Comparison of ENCODE assay signal across 13 cellular contexts in genomic region chr14:94112513-94113060, GRCh38. TPM values are rescaled to one million over a fixed set of nuclear protein-coding genes. Genes with fewer than 3 reads are reported as not detected.
DNase-seq lines count a peak whose midpoint lies in the region; ATAC-seq, FAIRE-seq and TF ChIP-seq lines count a peak whose summit lies in the region.
"Had no signal": no experiment of that assay in that cellular context is flagged by ENCODE, and none has a peak within 500 bp of the region (broad histone marks: within the 10 kb centered on the region; RNA-seq: fewer than 3 reads in every experiment).

No MANE protein-coding gene starts in this region.

- in situ Hi-C loops in HepG2 (cut with HindIII; ENCODE audit: extremely low pct_ligation_motif_present, low pct_unique_long_range_greater_than_20kb), result no loop called here

- no peak overlapping the region for H3K9ac ChIP-seq in HepG2 (ENCODE audit: insufficient read depth, low read depth, low read length)
- H3K9ac ChIP-seq: BLaER1 had no signal

- H3K27ac Mint-ChIP-seq in Calu3 (ENCODE audit: unreplicated experiment), result peak overlapping the region; percentile 60
- H3K27ac Mint-ChIP-seq: activated naive CD8-positive, alpha-beta T cell treated with anti-CD3 and anti-CD28 coated beads, Interleukin-2, amount 50 U/mL, for 24 hours had no signal

- peaks cover 30% of the 10 kb centered on the region for H3K27me3 Mint-ChIP-seq in Calu3 (ENCODE audit: unreplicated experiment)

- CTCF ChIA-PET in Calu3 (lab: Charles Lee), result no interaction called here
- CTCF ChIA-PET in HepG2 (lab: Yijun Ruan, JAX; ENCODE audit: low intra/inter-chr PET ratio, low total read pairs), result no interaction called here

- no peak overlapping the region for H3K4me2 ChIP-seq in HepG2 (ENCODE audit: low read depth, low read length)
- H3K4me2 ChIP-seq: BLaER1 had no signal

- H3K4me1 ChIP-seq in Peyer's patch (peaks cover 0 to 37% (median 3%) of the 10 kb centered on the region in 4 donors), gastroesophageal sphincter (peaks cover 0 to 32% (median 17%) of the 10 kb centered on the region in 3 donors), sigmoid colon (peaks cover 0 to 11% (median 0%) of the 10 kb centered on the region in 4 donors), HepG2 (ENCODE audit: insufficient read depth, low read length) (peaks cover 55% of the 10 kb centered on the region)

- no peaks in the 10 kb centered on the region for H4K20me1 ChIP-seq in HepG2 (ENCODE audit: insufficient read depth, low read length)
- H4K20me1 ChIP-seq: BLaER1 had no signal

- TF ChIP-seq CTCF in Calu3 (IDR thresholded peaks at IDR 0.05; ENCODE audit: unreplicated experiment) (no peak), Peyer's patch (IDR thresholded peaks at IDR 0.05) (no peak), gastroesophageal sphincter (IDR thresholded peaks at IDR 0.05) (no peak), sigmoid colon (IDR thresholded peaks at IDR 0.05) (no peak), HepG2 (CRISPR knock-in tag; IDR thresholded peaks at IDR 0.05) (no peak), dorsolateral prefrontal cortex (IDR thresholded peaks at IDR 0.05 in 54 of 56, conservative IDR thresholded peaks at IDR 0.05 in 2 of 56; ENCODE audit: low read depth in 1 of 56, partially characterized antibody in 56 of 56) (no peak)

- no peak for ATAC-seq in gastroesophageal sphincter
- no peak for ATAC-seq in HepG2
- no peak for ATAC-seq in GM19455 (IDR thresholded peaks at IDR 0.05; ENCODE audit: unreplicated experiment)
- ATAC-seq: activated naive CD8-positive, alpha-beta T cell treated with anti-CD3 and anti-CD28 coated beads, Interleukin-2, amount 50 U/mL, for 24 hours; SK-N-SH treated with all-trans-retinoic acid at 6 μM for 48 hours had no signal

- H3K9me3 Mint-ChIP-seq in Calu3 (ENCODE audit: low read depth, unreplicated experiment), result no peaks in the 10 kb centered on the region
- H3K9me3 Mint-ChIP-seq: activated naive CD8-positive, alpha-beta T cell treated with anti-CD3 and anti-CD28 coated beads, Interleukin-2, amount 50 U/mL, for 24 hours had no signal

- intact Hi-C loops in Calu3 (cut with micrococcal nuclease; ENCODE audit: unreplicated experiment), result no loop called here
- intact Hi-C loops in sigmoid colon (cut with DNase I), result no loop called here
- intact Hi-C loops in HepG2 (cut with micrococcal nuclease; ENCODE audit: unreplicated experiment), result no loop called here
- intact Hi-C loops in dorsolateral prefrontal cortex (cut with DNase I), result no loop called here

- no peak for TF ChIP-seq RAD21 in HepG2 (CRISPR knock-in tag; IDR thresholded peaks at IDR 0.05)

- TF ChIP-seq POLR2A in Peyer's patch (IDR thresholded peaks at IDR 0.05), result no peak
- TF ChIP-seq POLR2A in gastroesophageal sphincter (IDR thresholded peaks at IDR 0.05), result no peak
- no peak for TF ChIP-seq POLR2A in sigmoid colon (IDR thresholded peaks at IDR 0.05)
- TF ChIP-seq POLR2A in HepG2 (IDR thresholded peaks at IDR 0.05; ENCODE audit: insufficient read depth in 1 of 2, low read depth in 2 of 2, low read length in 2 of 2), result no peak

- no peaks in the 10 kb centered on the region for H3K79me2 ChIP-seq in HepG2 (ENCODE audit: insufficient read depth, low read length)

- peaks cover 36% of the 10 kb centered on the region for H3K36me3 Mint-ChIP-seq in Calu3 (ENCODE audit: insufficient read depth, unreplicated experiment)

- WGBS in gastroesophageal sphincter (ENCODE audit: low coverage in 1 of 2), 2 donors, result 92 to 94% methylated on average over 2 to 3 of the region's 6 CpGs
- WGBS in sigmoid colon, 2 donors, result 51 to 77% methylated on average over 6 of the region's 6 CpGs
- 17% methylated on average over 6 of the region's 6 CpGs for WGBS in HepG2 (ENCODE audit: low lambda C conversion rate)

- POLR2A ChIA-PET in HepG2 (lab: Yijun Ruan, JAX), result no interaction called here

- H3K27me3 ChIP-seq in Peyer's patch, result no peaks in the 10 kb centered on the region
- H3K27me3 ChIP-seq in gastroesophageal sphincter, result peaks cover 4% of the 10 kb centered on the region
- H3K27me3 ChIP-seq in sigmoid colon, result no peaks in the 10 kb centered on the region
- H3K27me3 ChIP-seq in HepG2 (ENCODE audit: control insufficient read depth in 1 of 2, insufficient read depth in 2 of 2, low read length in 2 of 2), result peaks cover 2 to 22% of the 10 kb centered on the region in 2 experiments; a peak in 2 of 5 replicates
- no peaks in the 10 kb centered on the region for H3K27me3 ChIP-seq in dorsolateral prefrontal cortex
- H3K27me3 ChIP-seq: BLaER1 had no signal

- H3K27ac ChIP-seq in Peyer's patch, result peak overlapping the region in 3 of 4 donors; percentile 47 to 74 (median 66)
- H3K27ac ChIP-seq in gastroesophageal sphincter, result peak overlapping the region in 3 of 4 donors; percentile 78 to 84 (median 80)
- H3K27ac ChIP-seq in sigmoid colon, result peak overlapping the region in 2 of 4 donors; percentile 30 to 77
- no peak overlapping the region for H3K27ac ChIP-seq in HepG2 (ENCODE audit: extremely low read length, insufficient read depth, low read length)
- peak overlapping the region in 11 of 59 donors; percentile 15 to 73 (median 31) for H3K27ac ChIP-seq in dorsolateral prefrontal cortex
- H3K27ac ChIP-seq: BLaER1 had no signal

- TF ChIP-seq EP300 in gastroesophageal sphincter (IDR thresholded peaks at IDR 0.05) (no peak), sigmoid colon (IDR thresholded peaks at IDR 0.05) (no peak), HepG2 (IDR thresholded peaks at IDR 0.05; ENCODE audit: low read depth in 2 of 2, low read length in 2 of 2) (no peak), HepG2 (CRISPR knock-in tag; IDR thresholded peaks at IDR 0.05; ENCODE audit: borderline replicate concordance) (no peak)

- BruUV-seq in Calu3 (replicated peaks; lab: Mats Ljungman, UMichigan), result TSS peak; percentile 56
- no TSS peak for BruUV-seq in HepG2 (replicated peaks; lab: Mats Ljungman, UMichigan)

- H3K36me3 ChIP-seq in Peyer's patch, result no peaks in the 10 kb centered on the region
- no peaks in the 10 kb centered on the region for H3K36me3 ChIP-seq in gastroesophageal sphincter
- H3K36me3 ChIP-seq in sigmoid colon, result no peaks in the 10 kb centered on the region
- H3K36me3 ChIP-seq in HepG2 (replicated peaks in 1 of 2; ENCODE audit: control insufficient read depth in 1 of 2, insufficient read depth in 2 of 2, low read length in 2 of 2), result no peaks in the 10 kb centered on the region
- H3K36me3 ChIP-seq: BLaER1 had no signal

- peaks cover 44% of the 10 kb centered on the region for H3K4me1 Mint-ChIP-seq in Calu3 (ENCODE audit: low read depth, unreplicated experiment)
- H3K4me1 Mint-ChIP-seq: activated naive CD8-positive, alpha-beta T cell treated with anti-CD3 and anti-CD28 coated beads, Interleukin-2, amount 50 U/mL, for 24 hours had no signal

- H2AFZ ChIP-seq in HepG2 (ENCODE audit: low read length), result no peak overlapping the region

- H3K9me3 ChIP-seq in Peyer's patch (no peaks in the 10 kb centered on the region), gastroesophageal sphincter (no peaks in the 10 kb centered on the region), sigmoid colon (no peaks in the 10 kb centered on the region), HepG2 (ENCODE audit: low read length) (no peaks in the 10 kb centered on the region)
- H3K9me3 ChIP-seq: BLaER1 had no signal

- H3K4me3 Mint-ChIP-seq in Calu3 (ENCODE audit: low read depth, unreplicated experiment), result peak overlapping the region; percentile 63
- H3K4me3 Mint-ChIP-seq: activated naive CD8-positive, alpha-beta T cell treated with anti-CD3 and anti-CD28 coated beads, Interleukin-2, amount 50 U/mL, for 24 hours had no signal

- DNase-seq in Calu3 (no peak), Peyer's patch (peak in 1 of 3 donors; percentile 52), sigmoid colon (peak; percentile 45), HepG2 (ENCODE audit: low spot score) (no peak), dorsolateral prefrontal cortex (no peak)
- DNase-seq: activated naive CD8-positive, alpha-beta T cell treated with anti-CD3 and anti-CD28 coated beads, Interleukin-2, amount 50 U/mL, for 24 hours; DMS153; HCEC 1CT; NCI-H2171 treated with DMSO at 0.1 percent for 48 hours had no signal

- H3K4me3 ChIP-seq in Peyer's patch, result peak overlapping the region in 2 of 4 donors; percentile 37 to 45
- H3K4me3 ChIP-seq in gastroesophageal sphincter, result peak overlapping the region in 1 of 2 donors; percentile 49
- peak overlapping the region in 2 of 4 donors; percentile 30 to 33 for H3K4me3 ChIP-seq in sigmoid colon
- H3K4me3 ChIP-seq in HepG2 (replicated peaks in 1 of 3; ENCODE audit: insufficient read depth in 1 of 3, low read depth in 2 of 3, low read length in 3 of 3), result no peak overlapping the region
- H3K4me3 ChIP-seq in dorsolateral prefrontal cortex, result peak overlapping the region in 28 of 59 donors; percentile 5 to 58 (median 43)
- H3K4me3 ChIP-seq: BLaER1 had no signal

- no peak for FAIRE-seq in HepG2 (lab: Jason Lieb, UNC)

RNA-seq across cellular contexts. Expression of gene IFI27, which starts 2.1 kb away (rescaled TPM):
- total RNA-seq in Calu3 (2022) (766 and 1,874 TPM in 2 replicates), Peyer's patch (100 to 1,000 TPM; 163 to 668 (median 294) TPM), gastroesophageal sphincter (100 to 1,000 TPM in 3 of 4 donors, 10 to 100 TPM in 1; 61.2 to 247 (median 175) TPM), sigmoid colon (100 to 1,000 TPM in 2 of 4 donors, 10 to 100 TPM in 2; 25.2 to 183 (median 98.3) TPM), HepG2 (2016; rRNA removed; fragmentation: Illumina TruSeq; extraction: Trizol) (1.2 and 2.0 TPM in 2 replicates), dorsolateral prefrontal cortex (100 to 1,000 TPM in 12 of 120 experiments, 10 to 100 TPM in 108; 23.6 to 180 (median 60.5) TPM)
- polyA plus RNA-seq in sigmoid colon (1,000 to 10,000 TPM; 1,595 to 3,562 (median 2,792) TPM), HepG2 (2011; rRNA removed) (1.7 and 2.3 TPM in 2 replicates)
- 1.2 TPM in 1 of 2 replicates, not detected in the other for total RNA-seq in HepG2 (2016; cell fraction: cytosol; rRNA removed; fragmentation: Illumina TruSeq; extraction: Trizol; ENCODE audit: low read depth)
- 1.4 and 1.6 TPM in 2 replicates for total RNA-seq in HepG2 (2016; cell fraction: insoluble cytoplasmic fraction; rRNA removed; fragmentation: Illumina TruSeq; extraction: Trizol)
- total RNA-seq in HepG2 (2016; cell fraction: membrane; rRNA removed; fragmentation: Illumina TruSeq; extraction: Trizol), result 0.80 and 1.1 TPM in 2 replicates
- total RNA-seq in HepG2 (2016; cell fraction: nucleus; rRNA removed; fragmentation: Illumina TruSeq; extraction: Trizol), result 1.3 and 2.1 TPM in 2 replicates
- 2.5 and 3.5 TPM in 2 replicates for polyA plus RNA-seq in HepG2 (2011; cell fraction: cytosol; rRNA removed)
- 2.2 and 2.7 TPM in 2 replicates for polyA plus RNA-seq in HepG2 (2011; cell fraction: nucleus; rRNA removed)
- 1.0 and 1.3 TPM in 2 replicates for polyA plus RNA-seq in HepG2 (2012)
- 0.75 and 0.84 TPM in 2 replicates for polyA plus RNA-seq in HepG2 (2016; cell fraction: cytosol; fragmentation: Illumina TruSeq; extraction: Trizol; ENCODE audit: low read depth)
- 0.77 and 0.79 TPM in 2 replicates for polyA plus RNA-seq in HepG2 (2016; cell fraction: insoluble cytoplasmic fraction; fragmentation: Illumina TruSeq; extraction: Trizol; ENCODE audit: low read depth)
- 0.64 and 1.1 TPM in 2 replicates for polyA plus RNA-seq in HepG2 (2016; cell fraction: membrane; fragmentation: Illumina TruSeq; extraction: Trizol; ENCODE audit: low read depth)
- polyA plus RNA-seq in HepG2 (2016; cell fraction: nucleus; fragmentation: Illumina TruSeq; extraction: Trizol; ENCODE audit: insufficient read depth, low read depth), result 2.4 and 2.5 TPM in 2 replicates
- polyA minus RNA-seq in HepG2 (2011; rRNA and poly(A)+ RNA removed; ENCODE audit: low replicate concordance), result 2.4 and 59.0 TPM in 2 replicates
- polyA minus RNA-seq in HepG2 (2011; cell fraction: cytosol; rRNA and poly(A)+ RNA removed), result not detected in 2 replicates
- polyA minus RNA-seq in HepG2 (2011; cell fraction: nucleus; rRNA and poly(A)+ RNA removed), result 0.39 and 1.1 TPM in 2 replicates

RNA-seq across cellular contexts. Expression of gene IFI27L2, which starts 16.8 kb away (rescaled TPM):
- 40.4 and 57.1 TPM in 2 replicates for total RNA-seq in Calu3 (2022)
- total RNA-seq in Peyer's patch, result 10 to 100 TPM; 26.5 to 91.1 (median 63.9) TPM
- total RNA-seq in gastroesophageal sphincter, result 10 to 100 TPM; 25.7 to 67.2 (median 52.2) TPM
- total RNA-seq in sigmoid colon, result 100 to 1,000 TPM in 2 of 4 donors, 10 to 100 TPM in 2; 47.9 to 145 (median 91.7) TPM
- polyA plus RNA-seq in sigmoid colon, result 100 to 1,000 TPM in 1 of 3 donors, 10 to 100 TPM in 2; 63.1 to 126 (median 84.7) TPM
- total RNA-seq in HepG2 (2016; rRNA removed; fragmentation: Illumina TruSeq; extraction: Trizol), result 4.3 and 6.0 TPM in 2 replicates
- 2.5 and 3.2 TPM in 2 replicates for total RNA-seq in HepG2 (2016; cell fraction: cytosol; rRNA removed; fragmentation: Illumina TruSeq; extraction: Trizol; ENCODE audit: low read depth)
- total RNA-seq in HepG2 (2016; cell fraction: insoluble cytoplasmic fraction; rRNA removed; fragmentation: Illumina TruSeq; extraction: Trizol), result 5.0 and 5.5 TPM in 2 replicates
- total RNA-seq in HepG2 (2016; cell fraction: membrane; rRNA removed; fragmentation: Illumina TruSeq; extraction: Trizol), result 3.6 and 3.7 TPM in 2 replicates
- 1.6 and 1.9 TPM in 2 replicates for total RNA-seq in HepG2 (2016; cell fraction: nucleus; rRNA removed; fragmentation: Illumina TruSeq; extraction: Trizol)
- polyA plus RNA-seq in HepG2 (2011; rRNA removed), result 4.8 and 6.9 TPM in 2 replicates
- 9.7 and 10.5 TPM in 2 replicates for polyA plus RNA-seq in HepG2 (2011; cell fraction: cytosol; rRNA removed)
- 3.1 and 4.9 TPM in 2 replicates for polyA plus RNA-seq in HepG2 (2011; cell fraction: nucleus; rRNA removed)
- polyA plus RNA-seq in HepG2 (2012), result 2.3 and 4.8 TPM in 2 replicates
- polyA plus RNA-seq in HepG2 (2016; cell fraction: cytosol; fragmentation: Illumina TruSeq; extraction: Trizol; ENCODE audit: low read depth), result 3.7 and 4.6 TPM in 2 replicates
- 6.3 and 6.5 TPM in 2 replicates for polyA plus RNA-seq in HepG2 (2016; cell fraction: insoluble cytoplasmic fraction; fragmentation: Illumina TruSeq; extraction: Trizol; ENCODE audit: low read depth)
- polyA plus RNA-seq in HepG2 (2016; cell fraction: membrane; fragmentation: Illumina TruSeq; extraction: Trizol; ENCODE audit: low read depth), result 2.3 and 3.4 TPM in 2 replicates
- 2.8 and 4.6 TPM in 2 replicates for polyA plus RNA-seq in HepG2 (2016; cell fraction: nucleus; fragmentation: Illumina TruSeq; extraction: Trizol; ENCODE audit: insufficient read depth, low read depth)
- 1.5 and 6.0 TPM in 2 replicates for polyA minus RNA-seq in HepG2 (2011; rRNA and poly(A)+ RNA removed; ENCODE audit: low replicate concordance)
- not detected in 2 replicates for polyA minus RNA-seq in HepG2 (2011; cell fraction: cytosol; rRNA and poly(A)+ RNA removed)
- polyA minus RNA-seq in HepG2 (2011; cell fraction: nucleus; rRNA and poly(A)+ RNA removed), result 1.1 TPM in 1 of 2 replicates, not detected in the other
- total RNA-seq in dorsolateral prefrontal cortex, result 100 to 1,000 TPM in 1 of 120 experiments, 10 to 100 TPM in 119; 39.5 to 131 (median 61.8) TPM

RNA-seq across cellular contexts. Expression of gene IFI27L1, which starts 31.5 kb away (rescaled TPM):
- total RNA-seq in Calu3 (2022) (17.2 and 17.7 TPM in 2 replicates), Peyer's patch (10 to 100 TPM in 1 of 4 donors, 1 to 10 TPM in 3; 4.9 to 14.7 (median 6.6) TPM), gastroesophageal sphincter (1 to 10 TPM; 3.4 to 9.3 (median 7.4) TPM), sigmoid colon (1 to 10 TPM; 6.7 to 8.6 (median 7.7) TPM), HepG2 (2016; rRNA removed; fragmentation: Illumina TruSeq; extraction: Trizol) (19.0 and 19.3 TPM in 2 replicates), dorsolateral prefrontal cortex (10 to 100 TPM; 13.3 to 47.8 (median 25.5) TPM)
- polyA plus RNA-seq in sigmoid colon (10 to 100 TPM; 25.1 to 49.5 (median 30.6) TPM), HepG2 (2011; rRNA removed) (9.6 and 11.9 TPM in 2 replicates)
- 6.4 and 9.9 TPM in 2 replicates for total RNA-seq in HepG2 (2016; cell fraction: cytosol; rRNA removed; fragmentation: Illumina TruSeq; extraction: Trizol; ENCODE audit: low read depth)
- total RNA-seq in HepG2 (2016; cell fraction: insoluble cytoplasmic fraction; rRNA removed; fragmentation: Illumina TruSeq; extraction: Trizol), result 18.3 and 20.8 TPM in 2 replicates
- total RNA-seq in HepG2 (2016; cell fraction: membrane; rRNA removed; fragmentation: Illumina TruSeq; extraction: Trizol), result 10.0 and 10.1 TPM in 2 replicates
- total RNA-seq in HepG2 (2016; cell fraction: nucleus; rRNA removed; fragmentation: Illumina TruSeq; extraction: Trizol), result 14.3 and 16.2 TPM in 2 replicates
- polyA plus RNA-seq in HepG2 (2011; cell fraction: cytosol; rRNA removed), result 14.3 and 18.1 TPM in 2 replicates
- 13.5 TPM in 2 replicates for polyA plus RNA-seq in HepG2 (2011; cell fraction: nucleus; rRNA removed)
- polyA plus RNA-seq in HepG2 (2012), result 8.0 and 11.2 TPM in 2 replicates
- polyA plus RNA-seq in HepG2 (2016; cell fraction: cytosol; fragmentation: Illumina TruSeq; extraction: Trizol; ENCODE audit: low read depth), result 5.6 and 7.8 TPM in 2 replicates
- polyA plus RNA-seq in HepG2 (2016; cell fraction: insoluble cytoplasmic fraction; fragmentation: Illumina TruSeq; extraction: Trizol; ENCODE audit: low read depth), result 12.7 and 14.3 TPM in 2 replicates
- 5.7 and 8.7 TPM in 2 replicates for polyA plus RNA-seq in HepG2 (2016; cell fraction: membrane; fragmentation: Illumina TruSeq; extraction: Trizol; ENCODE audit: low read depth)
- polyA plus RNA-seq in HepG2 (2016; cell fraction: nucleus; fragmentation: Illumina TruSeq; extraction: Trizol; ENCODE audit: insufficient read depth, low read depth), result 26.6 and 29.4 TPM in 2 replicates
- 5.1 and 14.3 TPM in 2 replicates for polyA minus RNA-seq in HepG2 (2011; rRNA and poly(A)+ RNA removed; ENCODE audit: low replicate concordance)
- polyA minus RNA-seq in HepG2 (2011; cell fraction: cytosol; rRNA and poly(A)+ RNA removed), result 2.7 and 3.1 TPM in 2 replicates
- 5.5 and 8.3 TPM in 2 replicates for polyA minus RNA-seq in HepG2 (2011; cell fraction: nucleus; rRNA and poly(A)+ RNA removed)

RNA-seq across cellular contexts. Expression of gene DDX24, which starts 31.6 kb away (rescaled TPM):
- total RNA-seq in Calu3 (2022), result 190 and 229 TPM in 2 replicates
- 100 to 1,000 TPM in 1 of 4 donors, 10 to 100 TPM in 3; 66.2 to 210 (median 72.5) TPM for total RNA-seq in Peyer's patch
- total RNA-seq in gastroesophageal sphincter, result 100 to 1,000 TPM; 182 to 252 (median 201) TPM
- 100 to 1,000 TPM; 109 to 147 (median 133) TPM for total RNA-seq in sigmoid colon
- 10 to 100 TPM; 42.5 to 63.5 (median 43.2) TPM for polyA plus RNA-seq in sigmoid colon
- total RNA-seq in HepG2 (2016; rRNA removed; fragmentation: Illumina TruSeq; extraction: Trizol), result 149 and 215 TPM in 2 replicates
- total RNA-seq in HepG2 (2016; cell fraction: cytosol; rRNA removed; fragmentation: Illumina TruSeq; extraction: Trizol; ENCODE audit: low read depth), result 8.8 and 12.3 TPM in 2 replicates
- 152 and 207 TPM in 2 replicates for total RNA-seq in HepG2 (2016; cell fraction: insoluble cytoplasmic fraction; rRNA removed; fragmentation: Illumina TruSeq; extraction: Trizol)
- total RNA-seq in HepG2 (2016; cell fraction: membrane; rRNA removed; fragmentation: Illumina TruSeq; extraction: Trizol), result 25.6 and 27.8 TPM in 2 replicates
- total RNA-seq in HepG2 (2016; cell fraction: nucleus; rRNA removed; fragmentation: Illumina TruSeq; extraction: Trizol), result 84.5 and 106 TPM in 2 replicates
- 62.3 and 67.3 TPM in 2 replicates for polyA plus RNA-seq in HepG2 (2011; rRNA removed)
- 38.2 and 50.1 TPM in 2 replicates for polyA plus RNA-seq in HepG2 (2011; cell fraction: cytosol; rRNA removed)
- polyA plus RNA-seq in HepG2 (2011; cell fraction: nucleus; rRNA removed), result 56.2 and 66.5 TPM in 2 replicates
- 86.8 and 88.0 TPM in 2 replicates for polyA plus RNA-seq in HepG2 (2012)
- polyA plus RNA-seq in HepG2 (2016; cell fraction: cytosol; fragmentation: Illumina TruSeq; extraction: Trizol; ENCODE audit: low read depth), result 5.2 and 6.0 TPM in 2 replicates
- 160 and 163 TPM in 2 replicates for polyA plus RNA-seq in HepG2 (2016; cell fraction: insoluble cytoplasmic fraction; fragmentation: Illumina TruSeq; extraction: Trizol; ENCODE audit: low read depth)
- 12.6 and 13.0 TPM in 2 replicates for polyA plus RNA-seq in HepG2 (2016; cell fraction: membrane; fragmentation: Illumina TruSeq; extraction: Trizol; ENCODE audit: low read depth)
- polyA plus RNA-seq in HepG2 (2016; cell fraction: nucleus; fragmentation: Illumina TruSeq; extraction: Trizol; ENCODE audit: insufficient read depth, low read depth), result 104 and 108 TPM in 2 replicates
- polyA minus RNA-seq in HepG2 (2011; rRNA and poly(A)+ RNA removed; ENCODE audit: low replicate concordance), result 50.1 and 167 TPM in 2 replicates
- 37.3 and 43.9 TPM in 2 replicates for polyA minus RNA-seq in HepG2 (2011; cell fraction: cytosol; rRNA and poly(A)+ RNA removed)
- polyA minus RNA-seq in HepG2 (2011; cell fraction: nucleus; rRNA and poly(A)+ RNA removed), result 50.2 and 79.2 TPM in 2 replicates
- total RNA-seq in dorsolateral prefrontal cortex, result 100 to 1,000 TPM; 170 to 541 (median 413) TPM

Comparison
In these comparisons a context has a peak if more than half of its experiments do, and no peak if none do; other contexts are left out.
1. RNA of gene IFI27, which starts 2.1 kb away (total RNA-seq): 766 to 1,874 TPM in Calu3, 163 to 668 TPM in Peyer's patch, 61.2 to 247 TPM in gastroesophageal sphincter, 25.2 to 183 TPM in sigmoid colon and 23.6 to 180 TPM in dorsolateral prefrontal cortex; 0.80 to 2.1 TPM in HepG2; every median in the first group is over 4 times any median in the second.